Comparison of ENCODE assay signal across 8 cellular contexts in the genomic region with DNA sequence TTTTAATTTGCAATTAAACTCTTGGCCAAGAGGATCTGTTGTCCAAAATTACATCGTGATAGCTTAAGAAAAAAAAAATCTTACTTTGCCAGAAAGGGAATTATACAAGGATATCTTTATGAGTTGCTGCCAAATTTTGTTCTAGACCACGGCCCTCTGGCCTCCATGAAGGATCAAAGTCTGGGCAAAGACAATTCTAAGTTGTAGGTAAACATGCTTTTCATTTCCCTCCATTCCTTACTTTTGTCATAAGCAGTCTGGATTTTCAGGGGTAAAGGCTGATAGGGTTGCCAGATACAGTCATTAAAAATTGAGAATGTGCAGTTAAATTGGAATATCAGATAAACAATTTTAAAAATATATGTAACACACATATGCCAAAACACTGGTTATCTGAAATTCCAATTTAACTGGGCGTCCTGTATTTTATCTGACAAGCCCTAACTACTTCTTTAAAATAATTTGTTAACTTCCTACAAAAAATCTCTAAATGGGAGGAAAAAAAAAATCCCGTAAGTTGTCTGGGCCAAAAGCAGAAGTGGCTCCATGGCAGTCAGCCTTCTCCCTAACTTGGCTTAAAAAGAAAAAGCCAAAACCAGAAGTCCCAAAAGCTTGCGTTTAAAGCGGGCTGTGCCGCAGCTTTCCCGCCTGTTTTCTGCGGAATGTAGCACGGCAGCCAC.
DNase-seq lines count a peak whose midpoint lies in the region; ATAC-seq and TF ChIP-seq lines count a peak whose summit lies in the region.

No MANE protein-coding gene starts in this region.

- H3K4me2 ChIP-seq in IMR-90 (ENCODE audit: low read depth, low read length): peak overlapping the region; percentile 71

- H3K27me3 ChIP-seq in BE2C (no peaks in the 10 kb centered on the region), IMR-90 (ENCODE audit: control insufficient read depth, insufficient read depth, low read length) (no peaks in the 10 kb centered on the region)

- H3K4me1 Mint-ChIP-seq in naive thymus-derived CD8-positive, alpha-beta T cell: peaks cover 7 to 40% (median 28%) of the 10 kb centered on the region in 4 donors

- H3K56ac ChIP-seq in IMR-90 (ENCODE audit: extremely low read depth, insufficient read depth, low read length): peak overlapping the region; percentile 100

- peak overlapping the region; percentile 99 for H2BK120ac ChIP-seq in IMR-90 (ENCODE audit: low read depth, low read length)

- H3K9me3 ChIP-seq in BE2C: no peaks in the 10 kb centered on the region
- no peaks in the 10 kb centered on the region for H3K9me3 ChIP-seq in IMR-90 (ENCODE audit: control insufficient read depth, insufficient read depth, low read length)

- H3K9me3 Mint-ChIP-seq in naive thymus-derived CD8-positive, alpha-beta T cell: no peaks in the 10 kb centered on the region

- peak overlapping the region; percentile 99 for H3K27ac ChIP-seq in IMR-90 (ENCODE audit: insufficient read depth, low read length)

- TF ChIP-seq POLR2A in IMR-90 (IDR thresholded peaks at IDR 0.05; ENCODE audit: low read depth, low read length): no peak

- TF ChIP-seq CTCF in BE2C (IDR thresholded peaks at IDR 0.05; ENCODE audit: low read depth, low read length) (no peak), IMR-90 (conservative IDR thresholded peaks at IDR 0.05; ENCODE audit: low read depth, low read length) (no peak), cardiac fibroblast (IDR thresholded peaks at IDR 0.05; ENCODE audit: low read depth, low read length) (no peak)

- H3K4ac ChIP-seq in IMR-90 (ENCODE audit: low read depth, low read length): peak overlapping the region; percentile 100

- H3K4me3 ChIP-seq in BE2C (ENCODE audit: low read depth, low read length) (peak overlapping the region; percentile 91), IMR-90 (ENCODE audit: insufficient read depth, low read depth, low read length) (peak overlapping the region; percentile 97), cardiac fibroblast (replicated peaks in 1 of 2; ENCODE audit: low read depth in 2 of 2, low read length in 2 of 2) (peak overlapping the region; percentile 83 to 87)

- peaks cover 5 to 15% of the 10 kb centered on the region in 2 experiments; a peak in 3 of 4 replicates for H3K79me1 ChIP-seq in IMR-90 (ENCODE audit: low read depth in 1 of 2, low read length in 2 of 2)

- no peak for TF ChIP-seq RAD21 in IMR-90 (IDR thresholded peaks at IDR 0.05; ENCODE audit: low read length)

- H2BK20ac ChIP-seq in IMR-90 (ENCODE audit: low read depth, low read length): no peak overlapping the region

- 0% methylated on average over 1 of the region's 10 CpGs; no CpG with 5 or more reads in 1 of the 2 experiments for WGBS in IMR-90 (ENCODE audit: extremely low coverage in 2 of 2, insufficient read length in 1 of 2), 2 experiments

- H3K36me3 Mint-ChIP-seq in naive thymus-derived CD8-positive, alpha-beta T cell: no peaks in the 10 kb centered on the region

- H2BK5ac ChIP-seq in IMR-90 (ENCODE audit: low read depth, low read length, poor library complexity, severe bottlenecking): peak overlapping the region; percentile 98

- peaks cover 10% of the 10 kb centered on the region; the same call in 1 of the 2 replicates for H4K20me1 ChIP-seq in IMR-90 (ENCODE audit: insufficient read depth, low read length)

- dilution Hi-C loops in IMR-90 (cut with HindIII; ENCODE audit: low sequenced_read_pairs, unreplicated experiment): no loop called here

- H3K14ac ChIP-seq in IMR-90 (replicated peaks; ENCODE audit: low read depth, low read length): peak overlapping the region; percentile 100

- TSS peak; percentile 70 for BruUV-seq in IMR-90 (replicated peaks; lab: Mats Ljungman, UMichigan)

- DNase-seq in BE2C: no peak
- DNase-seq in IMR-90: no peak
- no peak for DNase-seq in cardiac fibroblast (ENCODE audit: low read depth in 2 of 2)
- no peak for DNase-seq in naive thymus-derived CD8-positive, alpha-beta T cell
- DNase-seq in D341Med (ENCODE audit: low spot score): no peak
- DNase-seq in iPS-NIHi11 (ENCODE audit: low spot score): no peak
- no peak for DNase-seq in inferior parietal cortex (ENCODE audit: extremely low spot score)
- DNase-seq in A172 (ENCODE audit: low spot score): no peak

- peak overlapping the region; percentile 87 to 98 (median 95) for H3K4me3 Mint-ChIP-seq in naive thymus-derived CD8-positive, alpha-beta T cell

- no peak for ATAC-seq in IMR-90 (ENCODE audit: low read depth)
- ATAC-seq in naive thymus-derived CD8-positive, alpha-beta T cell: no peak

- peak overlapping the region; percentile 95 for H3K9ac ChIP-seq in IMR-90 (ENCODE audit: low read depth, low read length)

- H4K91ac ChIP-seq in IMR-90 (ENCODE audit: insufficient read depth, low read depth, low read length): peak overlapping the region; percentile 100

- POLR2A ChIA-PET in IMR-90 (lab: Charles Lee; ENCODE audit: unreplicated experiment): no interaction called here
- POLR2A ChIA-PET in naive thymus-derived CD8-positive, alpha-beta T cell (lab: Charles Lee): interaction anchor here (0.7 to 2.5 kb wide), 3 partner anchors 9 to 342 kb away, joined by 3 to 21 read pairs (median 8); partner anchors contain the start of genes MON2 and USP15

- peaks cover 3% of the 10 kb centered on the region for H3K4me1 ChIP-seq in BE2C
- H3K4me1 ChIP-seq in IMR-90 (ENCODE audit: control insufficient read depth, insufficient read depth, low read length): no peaks in the 10 kb centered on the region; the same call in 1 of the 2 replicates

- H2AK9ac ChIP-seq in IMR-90 (replicated peaks; ENCODE audit: low read depth, low read length, poor library complexity): peak overlapping the region; percentile 99

- peak overlapping the region; percentile 98 for H2AFZ ChIP-seq in IMR-90 (replicated peaks; ENCODE audit: low read length, poor library complexity)

- H3K36me3 ChIP-seq in BE2C (no peaks in the 10 kb centered on the region), IMR-90 (ENCODE audit: control insufficient read depth, insufficient read depth, low read length) (no peaks in the 10 kb centered on the region)

- peak overlapping the region; percentile 99; the same call in 2 of the 3 replicates for H2BK15ac ChIP-seq in IMR-90 (ENCODE audit: low read depth, low read length)

- H3K18ac ChIP-seq in IMR-90 (ENCODE audit: low read depth, low read length): peak overlapping the region; percentile 99

- in situ Hi-C loops in IMR-90 (cut with MboI; ENCODE audit: low sequenced_read_pairs): no loop called here

- peak overlapping the region; percentile 99 for H3K23ac ChIP-seq in IMR-90 (ENCODE audit: low read depth, low read length)

- no peaks in the 10 kb centered on the region for H3K9me1 ChIP-seq in IMR-90 (ENCODE audit: insufficient read depth, low read length)

- no peaks in the 10 kb centered on the region for H3K27me3 Mint-ChIP-seq in naive thymus-derived CD8-positive, alpha-beta T cell

- 0 out of 2 replicates have a peak overlapping the region, but pooled peaks have one; percentile 8 for H2AK5ac ChIP-seq in IMR-90 (ENCODE audit: low read depth, low read length)

- H4K5ac ChIP-seq in IMR-90 (ENCODE audit: low read depth, low read length): peak overlapping the region; percentile 96

- peak overlapping the region; percentile 98 to 100 (median 99) for H3K27ac Mint-ChIP-seq in naive thymus-derived CD8-positive, alpha-beta T cell

- intact Hi-C loops in IMR-90 (cut with micrococcal nuclease): loop anchor here (5.0 to 10.0 kb wide), 3 partner anchors 165 to 463 kb away; no protein-coding TSS in a partner anchor

- CTCF ChIA-PET in IMR-90 (lab: Yijun Ruan, JAX): interaction anchor here (0.5 to 0.7 kb wide), 3 partner anchors 32 to 203 kb away, joined by 3 to 4 read pairs (median 3); no protein-coding TSS in a partner anchor

- H4K8ac ChIP-seq in IMR-90 (ENCODE audit: low read depth in 2 of 2, low read length in 2 of 2): peak overlapping the region; percentile 97 to 98

TF ChIP-seq in IMR-90, 13 proteins besides CTCF, POLR2A, EP300 and RAD21:
- TF ChIP-seq SMC3 (IDR thresholded peaks at IDR 0.05; ENCODE audit: low read depth, low read length) (no peak), MAFK (IDR thresholded peaks at IDR 0.05; ENCODE audit: low read depth, low read length) (no peak), RFX5 (IDR thresholded peaks at IDR 0.05; ENCODE audit: low read depth, low read length) (no peak), NFE2L2 (IDR thresholded peaks at IDR 0.05; ENCODE audit: low read depth, low read length) (no peak)
- TF ChIP-seq, protein P1, sequence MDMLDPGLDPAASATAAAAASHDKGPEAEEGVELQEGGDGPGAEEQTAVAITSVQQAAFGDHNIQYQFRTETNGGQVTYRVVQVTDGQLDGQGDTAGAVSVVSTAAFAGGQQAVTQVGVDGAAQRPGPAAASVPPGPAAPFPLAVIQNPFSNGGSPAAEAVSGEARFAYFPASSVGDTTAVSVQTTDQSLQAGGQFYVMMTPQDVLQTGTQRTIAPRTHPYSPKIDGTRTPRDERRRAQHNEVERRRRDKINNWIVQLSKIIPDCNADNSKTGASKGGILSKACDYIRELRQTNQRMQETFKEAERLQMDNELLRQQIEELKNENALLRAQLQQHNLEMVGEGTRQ (IDR thresholded peaks at IDR 0.05; ENCODE audit: low read depth, low read length): no peak
TF ChIP-seq in IMR-90: peak in this region for 0.
